In the genomic region with DNA sequence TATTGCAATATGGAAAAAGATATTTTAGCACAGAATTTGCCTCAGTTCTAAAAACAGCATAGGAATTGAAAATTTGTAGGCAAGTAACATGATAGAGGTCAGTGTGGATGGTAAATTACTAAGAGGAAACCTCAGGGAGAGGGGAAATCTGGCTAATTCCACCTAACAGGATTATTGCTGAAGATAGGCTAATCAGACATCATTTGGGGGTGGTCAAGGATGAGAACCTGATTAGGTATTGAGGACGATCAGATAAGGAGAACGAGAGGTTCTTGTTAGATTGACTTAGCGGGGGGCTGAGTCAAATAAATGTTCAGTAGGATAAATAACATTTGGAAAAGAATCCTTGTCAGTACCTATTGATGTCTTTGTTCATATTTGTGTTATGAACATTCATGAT, we compare ENCODE assay signal across 30 cellular contexts.
"Had no signal": no experiment of that assay in that cellular context is flagged by ENCODE, and none has a peak within 500 bp of the region (broad histone marks: within the 10 kb centered on the region; RNA-seq: fewer than 3 reads in every experiment).

No MANE protein-coding gene starts in this region.

- DNase-seq: activated B cell treated with CpG ODN at 0.5 μM for 24 hours; activated CD4-positive, alpha-beta T cell treated with anti-CD3 and anti-CD28 coated beads for 48 hours; activated CD4-positive, alpha-beta T cell treated with anti-CD3 and anti-CD28 coated beads, Interleukin-2, amount 50 U/mL, for 1 hour; activated CD4-positive, alpha-beta T cell treated with anti-CD3 and anti-CD28 coated beads, Interleukin-2, amount 50 U/mL, for 48 hours; activated CD8-positive, alpha-beta memory T cell treated with anti-CD3 and anti-CD28 coated beads for 24 hours; activated CD8-positive, alpha-beta T cell treated with anti-CD3 and anti-CD28 coated beads for 36 hours; activated effector memory CD4-positive, alpha-beta T cell treated with Interleukin-2 at 50 U/mL for 16 hours; activated gamma-delta T cell treated with Interleukin-2 at 50 U/mL for 16 hours; activated naive CD4-positive, alpha-beta T cell treated with anti-CD3 and anti-CD28 coated beads, Interleukin-2, amount 50 U/mL, for 16 hours; activated naive CD4-positive, alpha-beta T cell treated with Interleukin-2 at 50 U/mL for 16 hours; activated T-cell treated with anti-CD3 and anti-CD28 coated beads, Interleukin-2, amount 50 U/mL, for 4 hours; amniotic stem cell; anterior cingulate cortex; brain microvascular endothelial cell; effector CD4-positive, alpha-beta T cell; effector memory CD8-positive, alpha-beta T cell; erythroblast; foreskin keratinocyte; gastrocnemius medialis; glutamatergic neuron; heart left ventricle; T-helper 17 cell; T1000; WERI-Rb-1 had no signal

- H3K9me3 ChIP-seq: esophagus muscularis mucosa, gastrocnemius medialis had no signal

- ATAC-seq: activated CD4-positive, CD25-positive, alpha-beta regulatory T cell treated with anti-CD3 and anti-CD28 coated beads, Interleukin-2, amount 50 U/mL, for 24 hours; activated CD8-positive, alpha-beta T cell treated with anti-CD3 and anti-CD28 coated beads for 36 hours; activated T-cell treated with anti-CD3 and anti-CD28 coated beads, Interleukin-2, amount 50 U/mL, for 4 hours; activated T-helper 17 cell treated with anti-CD3 and anti-CD28 coated beads, Interleukin-2, amount 50 U/mL, for 72 hours; effector memory CD8-positive, alpha-beta T cell; foreskin keratinocyte; gastrocnemius medialis; heart left ventricle; T-helper 17 cell had no signal

- FAIRE-seq: astrocyte, bronchial epithelial cell had no signal

- H3K27ac ChIP-seq: brain microvascular endothelial cell, coronary artery, esophagus muscularis mucosa, foreskin keratinocyte, gastrocnemius medialis, heart left ventricle, WERI-Rb-1 had no signal

- H3K4me3 ChIP-seq: coronary artery, esophagus muscularis mucosa, gastrocnemius medialis, heart left ventricle had no signal

- H3K36me3 ChIP-seq: brain microvascular endothelial cell, esophagus muscularis mucosa, gastrocnemius medialis, heart left ventricle, WERI-Rb-1 had no signal
